ENCODE assay signal across 23 cellular contexts in genomic region chr4:176432811-176433540, GRCh38.
"Had no signal": no experiment of that assay in that cellular context is flagged by ENCODE, and none has a peak within 500 bp of the region (broad histone marks: within the 10 kb centered on the region; RNA-seq: fewer than 3 reads in every experiment).

No MANE protein-coding gene starts in this region.

- H3K9me3 Mint-ChIP-seq: type B pancreatic cell had no signal

- H3K4me3 Mint-ChIP-seq: naive thymus-derived CD4-positive, alpha-beta T cell; type B pancreatic cell had no signal

- H2AFZ ChIP-seq: hepatocyte had no signal

- H3K27ac Mint-ChIP-seq: naive thymus-derived CD4-positive, alpha-beta T cell; type B pancreatic cell had no signal

- H3K4me3 ChIP-seq: coronary artery, dorsolateral prefrontal cortex, esophagus muscularis mucosa, hepatocyte, right atrium auricular region, sigmoid colon, skin epidermis, stomach, uterus had no signal

- H3K36me3 ChIP-seq: esophagus muscularis mucosa, neutrophil, right atrium auricular region, sigmoid colon, stomach, uterus had no signal

- FAIRE-seq: islet of Langerhans had no signal

- DNase-seq: dorsolateral prefrontal cortex; effector CD8-positive, alpha-beta T cell; foreskin keratinocyte; head of caudate nucleus; kidney glomerular epithelial cell; mammary epithelial cell; naive thymus-derived CD4-positive, alpha-beta T cell; sigmoid colon; stimulated activated CD4-positive, alpha-beta T cell treated with anti-CD3 and anti-CD28 coated beads, Interleukin-12 subunit alpha, Interleukin-12 subunit beta, amount 100 ng/mL, for 4 hours; stimulated activated naive CD4-positive, alpha-beta T cell; stomach; substantia nigra; uterus had no signal

- H3K79me2 ChIP-seq: hepatocyte had no signal

- H3K4me2 ChIP-seq: hepatocyte had no signal

- H3K27ac ChIP-seq: coronary artery, dorsolateral prefrontal cortex, epithelial cell of prostate, esophagus muscularis mucosa, foreskin keratinocyte, hepatocyte, neutrophil, right atrium auricular region, sigmoid colon, skin epidermis, stomach, uterus had no signal

- H3K36me3 Mint-ChIP-seq: naive thymus-derived CD4-positive, alpha-beta T cell; type B pancreatic cell had no signal

- H3K4me1 ChIP-seq: right atrium auricular region, sigmoid colon, stomach, uterus had no signal

- H3K27me3 ChIP-seq: dorsolateral prefrontal cortex, esophagus muscularis mucosa, foreskin keratinocyte, hepatocyte, neutrophil, right atrium auricular region, sigmoid colon, stomach, uterus had no signal

- ATAC-seq: foreskin keratinocyte; left lobe of liver; naive thymus-derived CD4-positive, alpha-beta T cell had no signal

- H3K9me3 ChIP-seq: esophagus muscularis mucosa, neutrophil, right atrium auricular region, sigmoid colon, stomach, uterus had no signal
